8 cellular contexts compared by ENCODE assay signal in genomic region chr15:45637552-45638033, GRCh38. TPM values are rescaled to one million over a fixed set of nuclear protein-coding genes. Genes with fewer than 3 reads are reported as not detected.
A peak's percentile ranks its signal among the peaks of the same experiment; 100 is the strongest.
DNase-seq lines count a peak whose midpoint lies in the region; ATAC-seq and TF ChIP-seq lines count a peak whose summit lies in the region.

No MANE protein-coding gene starts in this region.

- 40% methylated on average over 6 of the region's 6 CpGs for WGBS in hepatocyte (ENCODE audit: low lambda C conversion rate, missing lambda C conversion rate)
- WGBS in mesendoderm (ENCODE audit: extremely low coverage, insufficient coverage, low lambda C conversion rate), result no CpG with 5 or more reads among the region's 6 CpGs

- no peak overlapping the region for H2BK15ac ChIP-seq in mesendoderm (replicated peaks; ENCODE audit: low read depth)

- H4K8ac ChIP-seq in mesendoderm (ENCODE audit: low read depth, low read length), result no peak overlapping the region

- H2AFZ ChIP-seq in hepatocyte, result no peak overlapping the region

- H3K36me3 ChIP-seq in RWPE2 (ENCODE audit: low read depth), result peaks cover 29% of the 10 kb centered on the region
- H3K36me3 ChIP-seq in adipocyte (ENCODE audit: control insufficient read depth, insufficient read depth, low read length, severe bottlenecking), result no peaks in the 10 kb centered on the region
- no peaks in the 10 kb centered on the region for H3K36me3 ChIP-seq in hepatocyte (replicated peaks; ENCODE audit: insufficient read depth, low read depth)
- no peaks in the 10 kb centered on the region for H3K36me3 ChIP-seq in mesendoderm (ENCODE audit: control insufficient read depth, insufficient read depth, low read length)

- H3K4me2 ChIP-seq in hepatocyte (peak overlapping the region; percentile 57), mesendoderm (ENCODE audit: low read length) (no peak overlapping the region)

- no peak overlapping the region for H4K5ac ChIP-seq in mesendoderm (ENCODE audit: low read length)

- H3K4me3 ChIP-seq in RWPE2 (ENCODE audit: severe bottlenecking), result peak overlapping the region; percentile 1
- H3K4me3 ChIP-seq in adipocyte (ENCODE audit: low read length), result peak overlapping the region; percentile 89
- H3K4me3 ChIP-seq in hepatocyte, result no peak overlapping the region
- H3K4me3 ChIP-seq in mesendoderm (ENCODE audit: low read length), result no peak overlapping the region

- H3K9me3 ChIP-seq in RWPE2 (ENCODE audit: severe bottlenecking), result no peaks in the 10 kb centered on the region
- H3K9me3 ChIP-seq in adipocyte (ENCODE audit: control insufficient read depth, low read length), result no peaks in the 10 kb centered on the region
- no peaks in the 10 kb centered on the region for H3K9me3 ChIP-seq in hepatocyte (ENCODE audit: low read depth)

- no peak overlapping the region for H3K18ac ChIP-seq in mesendoderm (ENCODE audit: low read length)

- H3K9ac ChIP-seq in adipocyte (ENCODE audit: low read length) (peak overlapping the region; percentile 86), mesendoderm (ENCODE audit: low read length) (no peak overlapping the region)

- H3K4me1 ChIP-seq in RWPE2 (ENCODE audit: insufficient read depth, poor library complexity, severe bottlenecking), result peaks cover 58% of the 10 kb centered on the region
- peaks cover 68% of the 10 kb centered on the region for H3K4me1 ChIP-seq in adipocyte (ENCODE audit: control insufficient read depth, insufficient read depth, low read length)
- peaks cover 34% of the 10 kb centered on the region for H3K4me1 ChIP-seq in hepatocyte (ENCODE audit: insufficient read depth)
- no peaks in the 10 kb centered on the region for H3K4me1 ChIP-seq in mesendoderm (ENCODE audit: control insufficient read depth, low read depth, low read length)

- no peaks in the 10 kb centered on the region for H3K79me1 ChIP-seq in mesendoderm (ENCODE audit: low read length)

- H2BK5ac ChIP-seq in mesendoderm (ENCODE audit: low read length), result no peak overlapping the region

- ATAC-seq in GM18517 (IDR thresholded peaks at IDR 0.05; ENCODE audit: unreplicated experiment) (peak; percentile 49), HG03060 (IDR thresholded peaks at IDR 0.05; ENCODE audit: low read depth, unreplicated experiment) (peak; percentile 33), RWPE2 (ENCODE audit: low read depth) (peak; percentile 1; the same call in 1 of the 3 replicates)

- no peak overlapping the region for H3K23ac ChIP-seq in mesendoderm (ENCODE audit: low read length)

- H3K27me3 ChIP-seq in RWPE2 (ENCODE audit: insufficient read depth, poor library complexity, severe bottlenecking), result no peaks in the 10 kb centered on the region
- no peaks in the 10 kb centered on the region for H3K27me3 ChIP-seq in adipocyte (replicated peaks; ENCODE audit: control insufficient read depth, insufficient read depth, low read length)
- H3K27me3 ChIP-seq in hepatocyte, result no peaks in the 10 kb centered on the region
- peaks cover 14% of the 10 kb centered on the region for H3K27me3 ChIP-seq in mesendoderm (ENCODE audit: insufficient read depth, low read length, poor library complexity)

- no peaks in the 10 kb centered on the region for H4K20me1 ChIP-seq in hepatocyte (ENCODE audit: insufficient read depth, poor library complexity, severe bottlenecking)

- DNase-seq in A172 (ENCODE audit: low spot score) (peak; percentile 41), RWPE2 (ENCODE audit: low spot score) (no peak), adipocyte (ENCODE audit: low read depth) (peak; percentile 96), hepatocyte (ENCODE audit: low spot score) (peak; percentile 71), mesendoderm (no peak)
- DNase-seq in stimulated activated CD4-positive, alpha-beta T cell treated with anti-CD3 and anti-CD28 coated beads, Interleukin-2, amount 100 ng/mL, for 24 hours, result peak; percentile 55 to 64

- H2BK120ac ChIP-seq in mesendoderm (ENCODE audit: low read depth, low read length), result no peak overlapping the region

- no peak overlapping the region for H3K56ac ChIP-seq in mesendoderm (ENCODE audit: low read length)

- H2AK5ac ChIP-seq in mesendoderm (ENCODE audit: low read length), result no peak overlapping the region

- no peak for TF ChIP-seq CTCF in RWPE2 (IDR thresholded peaks at IDR 0.05; ENCODE audit: poor library complexity, severe bottlenecking)
- TF ChIP-seq CTCF in hepatocyte (IDR thresholded peaks at IDR 0.05; ENCODE audit: poor library complexity), result no peak

- no peak overlapping the region for H3K4ac ChIP-seq in mesendoderm (ENCODE audit: low read depth, low read length)

- H3K79me2 ChIP-seq in hepatocyte (peaks cover 24% of the 10 kb centered on the region), mesendoderm (ENCODE audit: control insufficient read depth, insufficient read depth, low read length) (no peaks in the 10 kb centered on the region)

- H3K27ac ChIP-seq in RWPE2 (ENCODE audit: poor library complexity, severe bottlenecking), result peak overlapping the region; percentile 100
- peak overlapping the region; percentile 84 for H3K27ac ChIP-seq in hepatocyte
- no peak overlapping the region for H3K27ac ChIP-seq in mesendoderm (ENCODE audit: low read depth, low read length)

- H3K9me2 ChIP-seq in hepatocyte (replicated peaks; ENCODE audit: insufficient read depth), result no peaks in the 10 kb centered on the region

RNA-seq across cellular contexts. Expression of gene SQOR, which starts 2.8 kb away (rescaled TPM):
- 19.0 and 21.7 TPM in 2 replicates for total RNA-seq in A172 (2014; rRNA removed; shearing (Covaris generic))
- 27.3 and 37.0 TPM in 2 replicates for total RNA-seq in hepatocyte
- 24.7 and 30.1 TPM in 2 replicates for polyA plus RNA-seq in hepatocyte
- 0.25 TPM for polyA plus RNA-seq in mesendoderm (2013, experiment 1 of 2)
- 0.25 TPM for polyA plus RNA-seq in mesendoderm (2013, experiment 2 of 2)

RNA-seq across cellular contexts. Expression of gene BLOC1S6, which starts 50.4 kb away (rescaled TPM):
- 105 and 121 TPM in 2 replicates for total RNA-seq in A172 (2014; rRNA removed; shearing (Covaris generic))
- 49.3 and 62.3 TPM in 2 replicates for total RNA-seq in hepatocyte
- polyA plus RNA-seq in hepatocyte, result 24.7 and 26.5 TPM in 2 replicates
- polyA plus RNA-seq in mesendoderm (2013, experiment 1 of 2), result 31.5 TPM
- 31.6 TPM for polyA plus RNA-seq in mesendoderm (2013, experiment 2 of 2)

Comparison
In these comparisons a context has a peak if more than half of its experiments do, and no peak if none do; other contexts are left out.
1. DNase-seq: peak in A172 (single experiment), adipocyte (single experiment), hepatocyte (single experiment) and stimulated activated CD4-positive, alpha-beta T cell treated with anti-CD3 and anti-CD28 coated beads, Interleukin-2, amount 100 ng/mL, for 24 hours (2 of 2); none in RWPE2 (single experiment) and mesendoderm (single experiment).
2. H3K4me3 ChIP-seq: peak in RWPE2 (single experiment) and adipocyte (single experiment); none in hepatocyte (single experiment) and mesendoderm (single experiment).
3. Peak in every context shown above with its lines, with median percentiles within 50 percentile points of each other: ATAC-seq.